13 cellular contexts compared by ENCODE assay signal in genomic region chr9:23674016-23674585, GRCh38.
"Had no signal": no experiment of that assay in that cellular context is flagged by ENCODE, and none has a peak within 500 bp of the region (broad histone marks: within the 10 kb centered on the region; RNA-seq: fewer than 3 reads in every experiment).

No MANE protein-coding gene starts in this region.

- FAIRE-seq: colon had no signal

- DNase-seq: activated CD4-positive, alpha-beta memory T cell treated with anti-CD3 and anti-CD28 coated beads, Interleukin-2, amount 10 ng/mL, durations not matched to agents 7 days and 5 days; activated CD4-positive, alpha-beta T cell treated with anti-CD3 and anti-CD28 coated beads for 36 hours; activated gamma-delta T cell; activated T-cell treated with anti-CD3 and anti-CD28 coated beads, Interleukin-2, amount 50 U/mL, for 48 hours; amygdala; gastrocnemius medialis; retina; stimulated activated CD4-positive, alpha-beta T cell treated with anti-CD3 and anti-CD28 coated beads, Interleukin-15, amount 100 ng/mL, for 24 hours; stimulated activated CD4-positive, alpha-beta T cell treated with anti-CD3 and anti-CD28 coated beads, Interleukin-4, amount 100 ng/mL, for 24 hours; stimulated activated naive CD8-positive, alpha-beta T cell treated with anti-CD3 and anti-CD28 coated beads, Interleukin-15, amount 100 ng/mL, for 72 hours; T1000; testis had no signal

- ATAC-seq: activated CD4-positive, alpha-beta T cell treated with anti-CD3 and anti-CD28 coated beads for 36 hours; gastrocnemius medialis; stimulated activated naive CD8-positive, alpha-beta T cell treated with anti-CD3 and anti-CD28 coated beads, Interleukin-15, amount 100 ng/mL, for 72 hours had no signal
